ENCODE assay signal across 8 cellular contexts in genomic region chr7:6871421-6872144, GRCh38. TPM values are rescaled to one million over a fixed set of nuclear protein-coding genes. Genes with fewer than 3 reads are reported as not detected.
DNase-seq lines count a peak whose midpoint lies in the region; ATAC-seq, FAIRE-seq and TF ChIP-seq lines count a peak whose summit lies in the region.
"Not testable (repeated sequence)": the region's sequence is repeated elsewhere in the genome, so short reads cannot be mapped to it uniquely, and the experiment has no call there.

No MANE protein-coding gene starts in this region.

- H3K9me3 Mint-ChIP-seq in activated CD8-positive, alpha-beta T cell treated with anti-CD3 and anti-CD28 coated beads for 36 hours, result not testable (repeated sequence)

- H3K9ac ChIP-seq in PC-3 (ENCODE audit: low read length); GM12878 (ENCODE audit: control insufficient read depth, insufficient read depth, low read length): not testable (repeated sequence)

- peak overlapping the region; percentile 77 for H3K4me2 ChIP-seq in PC-3 (ENCODE audit: low read length)
- not testable (repeated sequence) for H3K4me2 ChIP-seq in GM12878 (ENCODE audit: control insufficient read depth, insufficient read depth)

- not testable (repeated sequence) for H3K9me3 ChIP-seq in PC-3 (ENCODE audit: low read length); GM12878 (replicated peaks; ENCODE audit: control insufficient read depth, insufficient read depth, low read length)

- 0 out of 2 replicates have a peak, but pooled peaks have one; percentile 3 for TF ChIP-seq RAD21 in GM12878 (IDR thresholded peaks at IDR 0.05; ENCODE audit: insufficient read depth, low read depth, low read length)

- not testable (repeated sequence) for ATAC-seq in PC-3; activated CD8-positive, alpha-beta T cell treated with anti-CD3 and anti-CD28 coated beads for 36 hours; GM12878

- BruUV-seq in PC-3 (replicated peaks; lab: Mats Ljungman, UMichigan); GM12878 (replicated peaks; lab: Mats Ljungman, UMichigan): not testable (repeated sequence)

- not testable (repeated sequence) for TF ChIP-seq POLR2A in GM12878 (IDR thresholded peaks at IDR 0.05; ENCODE audit: low read depth, low read length)

- H3K27ac ChIP-seq in PC-3 (ENCODE audit: low read length), result peak overlapping the region; percentile 46
- not testable (repeated sequence) for H3K27ac ChIP-seq in GM12878 (ENCODE audit: control insufficient read depth, insufficient read depth); epithelial cell of prostate

- intact Hi-C loops in PC-3 (cut with micrococcal nuclease); activated CD8-positive, alpha-beta T cell treated with anti-CD3 and anti-CD28 coated beads for 36 hours (cut with micrococcal nuclease); GM12878 (cut with micrococcal nuclease; ENCODE audit: unreplicated experiment): not testable (repeated sequence)

- not testable (repeated sequence) for H3K4me3 ChIP-seq in GM12865 (ENCODE audit: low read depth, low read length); GM12878
- peak overlapping the region; percentile 52; the same call in 1 of the 2 replicates for H3K4me3 ChIP-seq in PC-3 (ENCODE audit: low read length)

- not testable (repeated sequence) for H3F3A ChIP-seq in PC-3 (ENCODE audit: low read length, unreplicated experiment)

- CTCF ChIA-PET in PC-3 (lab: Charles Lee) (interaction anchor here (0.5 kb wide), 1 partner anchor 79 kb away, joined by 3 read pairs; no protein-coding TSS in a partner anchor), GM12878 (lab: Yijun Ruan, JAX) (interaction anchor here (0.5 kb wide), 1 partner anchor 525 kb away, joined by 3 read pairs; no protein-coding TSS in a partner anchor)
- CTCF ChIA-PET in activated CD8-positive, alpha-beta T cell treated with anti-CD3 and anti-CD28 coated beads for 36 hours (lab: Charles Lee), result not testable (repeated sequence)

- not testable (repeated sequence) for H3K36me3 ChIP-seq in PC-3 (ENCODE audit: low read depth, low read length); GM12878 (ENCODE audit: control insufficient read depth in 2 of 2, insufficient read depth in 2 of 2, low read length in 1 of 2)

- TF ChIP-seq EP300 in GM12878 (IDR thresholded peaks at IDR 0.05; ENCODE audit: borderline replicate concordance in 1 of 2, control insufficient read depth in 1 of 2, low read depth in 2 of 2, low read length in 2 of 2), result not testable (repeated sequence)

- POLR2A ChIA-PET in PC-3 (lab: Charles Lee; ENCODE audit: unreplicated experiment), result interaction anchor here (0.6 kb wide), 1 partner anchor 10 kb away, joined by 4 read pairs; no protein-coding TSS in a partner anchor
- POLR2A ChIA-PET in activated CD8-positive, alpha-beta T cell treated with anti-CD3 and anti-CD28 coated beads for 36 hours (lab: Charles Lee); GM12878 (lab: Charles Lee): not testable (repeated sequence)

- H3K79me2 ChIP-seq in PC-3 (ENCODE audit: low read length); GM12878 (ENCODE audit: control insufficient read depth, insufficient read depth, low read length): not testable (repeated sequence)

- H3K9me2 ChIP-seq in PC-3 (replicated peaks; ENCODE audit: low read length), result not testable (repeated sequence)

- whole genome bisulfite sequencing in GM12878 (ENCODE audit: insufficient coverage, insufficient replicate concordance, low lambda C conversion rate, missing lambda C conversion rate), result 57% methylated on average over 17 of the region's 17 CpGs

- H3K27ac Mint-ChIP-seq in activated CD8-positive, alpha-beta T cell treated with anti-CD3 and anti-CD28 coated beads for 36 hours, result not testable (repeated sequence)

- not testable (repeated sequence) for FAIRE-seq in GM12878 (lab: Jason Lieb, UNC)

- H3K36me3 Mint-ChIP-seq in activated CD8-positive, alpha-beta T cell treated with anti-CD3 and anti-CD28 coated beads for 36 hours (ENCODE audit: low read depth), result not testable (repeated sequence)

- not testable (repeated sequence) for H4K20me1 ChIP-seq in PC-3 (ENCODE audit: low read length); GM12878 (ENCODE audit: control insufficient read depth, insufficient read depth)

- H3K27me3 Mint-ChIP-seq in activated CD8-positive, alpha-beta T cell treated with anti-CD3 and anti-CD28 coated beads for 36 hours, result not testable (repeated sequence)

- SMC1A ChIA-PET in GM12878 (lab: Charles Lee; ENCODE audit: uncharacterized antibody, unreplicated experiment), result interaction anchor here (0.6 to 1.0 kb wide), 2 partner anchors 313 to 356 kb away, joined by 3 read pairs; no protein-coding TSS in a partner anchor

- peak; percentile 17 for DNase-seq in GM12865 (ENCODE audit: low read depth)
- DNase-seq in PC-3, result peak; percentile 77
- peak; percentile 54 for DNase-seq in activated CD8-positive, alpha-beta T cell treated with anti-CD3 and anti-CD28 coated beads for 36 hours
- not testable (repeated sequence) for DNase-seq in GM12878 (ENCODE audit: low read depth, low spot score)
- peak; percentile 20 for DNase-seq in epithelial cell of prostate (ENCODE audit: low read depth, low spot score)
- DNase-seq in mucosa of gallbladder (ENCODE audit: low spot score), result peak; percentile 73
- peak; percentile 22 for DNase-seq in stimulated activated CD4-positive, alpha-beta T cell treated with anti-CD3 and anti-CD28 coated beads, Interleukin-4, amount 100 ng/mL, for 1 hour
- peak; percentile 58 for DNase-seq in ureter (ENCODE audit: low spot score)

- not testable (repeated sequence) for TF ChIP-seq CTCF in GM12865 (IDR thresholded peaks at IDR 0.05; ENCODE audit: insufficient read depth, low read depth, low read length, missing control alignments); PC-3 (conservative IDR thresholded peaks at IDR 0.05; ENCODE audit: low read depth, low read length); activated CD8-positive, alpha-beta T cell treated with anti-CD3 and anti-CD28 coated beads for 36 hours (IDR thresholded peaks at IDR 0.05); GM12878 (IDR thresholded peaks at IDR 0.05 in 2 of 3, conservative IDR thresholded peaks at IDR 0.05 in 1 of 3; ENCODE audit: control insufficient read depth in 2 of 3, extremely low read depth in 1 of 3, insufficient read depth in 1 of 3, low read depth in 3 of 3, low read length in 3 of 3)

- H2AFZ ChIP-seq in PC-3 (ENCODE audit: low read length), result peak overlapping the region; percentile 75
- not testable (repeated sequence) for H2AFZ ChIP-seq in GM12878 (ENCODE audit: control insufficient read depth, low read depth, low read length)

- not testable (repeated sequence) for H3K4me3 Mint-ChIP-seq in activated CD8-positive, alpha-beta T cell treated with anti-CD3 and anti-CD28 coated beads for 36 hours

- H3K4me1 Mint-ChIP-seq in activated CD8-positive, alpha-beta T cell treated with anti-CD3 and anti-CD28 coated beads for 36 hours (ENCODE audit: low read depth), result not testable (repeated sequence)

- in situ Hi-C loops in GM12878 (cut with MboI), result not testable (repeated sequence)

- RAD21 ChIA-PET in GM12878 (lab: Charles Lee; ENCODE audit: unreplicated experiment), result not testable (repeated sequence)

- H3K27me3 ChIP-seq in PC-3 (ENCODE audit: low read length); GM12878 (replicated peaks in 1 of 2; ENCODE audit: control insufficient read depth in 2 of 2, insufficient read depth in 2 of 2, low read length in 1 of 2): not testable (repeated sequence)

- H3K4me1 ChIP-seq in PC-3 (ENCODE audit: insufficient read depth, low read length); GM12878 (ENCODE audit: control insufficient read depth, insufficient read depth, low read length): not testable (repeated sequence)

TF ChIP-seq in GM12878, 131 proteins besides CTCF, POLR2A, EP300 and RAD21:
- 0 out of 2 replicates have a peak, but pooled peaks have one; percentile 24 for TF ChIP-seq RELB (IDR thresholded peaks at IDR 0.05; ENCODE audit: low read depth)

RNA-seq across cellular contexts. Expression of gene CCZ1B, which starts 45.5 kb away (rescaled TPM):
- 36.9 and 73.6 TPM in 2 replicates for total RNA-seq in PC-3 (2014; rRNA removed)
- total RNA-seq in activated CD8-positive, alpha-beta T cell treated with anti-CD3 and anti-CD28 coated beads for 36 hours, result 10 to 100 TPM; 36.9 to 48.7 TPM
- 102 and 118 TPM in 2 replicates for total RNA-seq in GM12878 (2013; cell fraction: nucleolus; rRNA removed)
- 28.4 and 37.8 TPM in 2 replicates for total RNA-seq in GM12878 (2014; rRNA removed)
- total RNA-seq in GM12878 (2014; rRNA removed; fragmentation: Illumina TruSeq; extraction: Trizol), result 88.0 and 91.6 TPM in 2 replicates
- total RNA-seq in GM12878 (2021), result 33.9 and 49.6 TPM in 2 replicates
- 14.5 TPM for polyA plus RNA-seq in GM12878 (2011; ENCODE audit: low read depth)
- 48.3 and 61.1 TPM in 2 replicates for polyA plus RNA-seq in GM12878 (2011; rRNA removed)
- polyA plus RNA-seq in GM12878 (2011; cell fraction: cytosol; rRNA removed), result 15.6 and 17.5 TPM in 2 replicates
- 32.0 and 42.7 TPM in 2 replicates for polyA plus RNA-seq in GM12878 (2011; cell fraction: nucleus; rRNA removed)
- 22.7 and 47.5 TPM in 2 replicates for polyA plus RNA-seq in GM12878 (2012)
- polyA plus RNA-seq in GM12878 (2014; fragmentation: Illumina TruSeq; extraction: Trizol), result 61.8 and 82.1 TPM in 2 replicates
- polyA plus RNA-seq in GM12878 (2014; fragmentation: Nextera tagmentation; extraction: Ambion mirVana), result 10 to 100 TPM; 18.0 to 29.1 TPM
- 25.8 and 36.4 TPM in 2 replicates for polyA plus RNA-seq in GM12878 (2014; rRNA removed)
- 10 to 100 TPM; 30.1 to 37.8 TPM for polyA plus RNA-seq in GM12878 (2016; fragmentation: Nextera tagmentation; extraction: Ambion mirVana)
- polyA minus RNA-seq in GM12878 (2011; rRNA and poly(A)+ RNA removed), result 19.8 and 27.4 TPM in 2 replicates
- 12.2 and 20.4 TPM in 2 replicates for polyA minus RNA-seq in GM12878 (2011; cell fraction: cytosol; rRNA and poly(A)+ RNA removed)
- 14.5 and 35.6 TPM in 2 replicates for polyA minus RNA-seq in GM12878 (2011; cell fraction: nucleus; rRNA and poly(A)+ RNA removed)
- total RNA-seq in mucosa of gallbladder, result 47.2 TPM
- total RNA-seq in ureter, result 84.9 TPM
